ENCODE assay signal across 12 cellular contexts in genomic region chr1:171754381-171754705, GRCh38. TPM values are rescaled to one million over a fixed set of nuclear protein-coding genes. Genes with fewer than 3 reads are reported as not detected.
DNase-seq lines count a peak whose midpoint lies in the region; ATAC-seq and TF ChIP-seq lines count a peak whose summit lies in the region.
"Had no signal": no experiment of that assay in that cellular context is flagged by ENCODE, and none has a peak within 500 bp of the region (broad histone marks: within the 10 kb centered on the region; RNA-seq: fewer than 3 reads in every experiment).

No MANE protein-coding gene starts in this region.

- H3K9me3 ChIP-seq in smooth muscle cell (replicated peaks; ENCODE audit: low read depth), result no peaks in the 10 kb centered on the region

- peaks cover 6% of the 10 kb centered on the region for H3K36me3 Mint-ChIP-seq in activated T-helper 17 cell treated with anti-CD3 and anti-CD28 coated beads, Interleukin-2, amount 50 U/mL, for 72 hours (ENCODE audit: low read depth)
- H3K36me3 Mint-ChIP-seq: stimulated activated memory B cell treated with anti-CD40 and anti-IgM and Interleukin-4, amounts not matched to agents 10 μg/mL and 1 μg/mL and 100 μg/mL, for 72 hours had no signal

- no peak overlapping the region for H3K9ac ChIP-seq in smooth muscle cell (ENCODE audit: low read depth)

- H3K27me3 ChIP-seq in smooth muscle cell (ENCODE audit: low read depth), result no peaks in the 10 kb centered on the region

- H3K4me3 ChIP-seq in HFF-Myc (replicated peaks; ENCODE audit: low read depth, low read length) (no peak overlapping the region), fibroblast of pulmonary artery (replicated peaks; ENCODE audit: low read depth, low read length) (no peak overlapping the region), smooth muscle cell (no peak overlapping the region)

- peak overlapping the region; percentile 45 for H3K27ac Mint-ChIP-seq in activated T-helper 17 cell treated with anti-CD3 and anti-CD28 coated beads, Interleukin-2, amount 50 U/mL, for 72 hours
- H3K27ac Mint-ChIP-seq: activated CD8-positive, alpha-beta memory T cell treated with anti-CD3 and anti-CD28 coated beads, Interleukin-2, amount 10 ng/mL, durations not matched to agents 7 days and 5 days; stimulated activated memory B cell treated with anti-CD40 and anti-IgM and Interleukin-4, amounts not matched to agents 10 μg/mL and 1 μg/mL and 100 μg/mL, for 72 hours; T-helper 17 cell had no signal

- H3K4me1 ChIP-seq in smooth muscle cell (ENCODE audit: low read depth), result no peaks in the 10 kb centered on the region

- no peak for TF ChIP-seq CTCF in HFF-Myc (IDR thresholded peaks at IDR 0.05; ENCODE audit: low read depth, low read length, missing control alignments)
- TF ChIP-seq CTCF in fibroblast of pulmonary artery (IDR thresholded peaks at IDR 0.05; ENCODE audit: low read length, missing control alignments), result no peak
- TF ChIP-seq CTCF in smooth muscle cell (IDR thresholded peaks at IDR 0.05; ENCODE audit: borderline replicate concordance, insufficient read depth, poor library complexity, severe bottlenecking), result no peak

- H3K4me2 ChIP-seq in smooth muscle cell, result no peak overlapping the region

- peak; percentile 41 for ATAC-seq in activated T-helper 17 cell treated with anti-CD3 and anti-CD28 coated beads, Interleukin-2, amount 50 U/mL, for 72 hours (replicated peaks)
- no peak for ATAC-seq in left colon
- ATAC-seq: activated CD8-positive, alpha-beta memory T cell treated with anti-CD3 and anti-CD28 coated beads, Interleukin-2, amount 10 ng/mL, durations not matched to agents 7 days and 5 days; stimulated activated memory B cell treated with anti-CD40 and anti-IgM and Interleukin-4, amounts not matched to agents 10 μg/mL and 1 μg/mL and 100 μg/mL, for 72 hours; T-helper 17 cell had no signal

- peaks cover 10% of the 10 kb centered on the region for H3K27me3 Mint-ChIP-seq in activated T-helper 17 cell treated with anti-CD3 and anti-CD28 coated beads, Interleukin-2, amount 50 U/mL, for 72 hours

- no peak overlapping the region for H3K27ac ChIP-seq in smooth muscle cell (ENCODE audit: low read depth)

- intact Hi-C loops in left colon (cut with DNase I, micrococcal nuclease), result no loop called here

- H3K36me3 ChIP-seq in smooth muscle cell (ENCODE audit: low read depth), result no peaks in the 10 kb centered on the region

- no peaks in the 10 kb centered on the region for H3K79me2 ChIP-seq in smooth muscle cell (ENCODE audit: low read depth)

- no peaks in the 10 kb centered on the region for H4K20me1 ChIP-seq in smooth muscle cell (ENCODE audit: low read depth)

- peak overlapping the region; percentile 26 for H2AFZ ChIP-seq in smooth muscle cell (ENCODE audit: low read depth)

- H3K9me3 Mint-ChIP-seq in activated T-helper 17 cell treated with anti-CD3 and anti-CD28 coated beads, Interleukin-2, amount 50 U/mL, for 72 hours, result peaks cover 5% of the 10 kb centered on the region
- H3K9me3 Mint-ChIP-seq: stimulated activated memory B cell treated with anti-CD40 and anti-IgM and Interleukin-4, amounts not matched to agents 10 μg/mL and 1 μg/mL and 100 μg/mL, for 72 hours had no signal

- H3F3A ChIP-seq in smooth muscle cell (ENCODE audit: low read depth), result no peaks in the 10 kb centered on the region

- 76% methylated on average over 4 of the region's 4 CpGs for WGBS in smooth muscle cell (ENCODE audit: low lambda C conversion rate)

- peaks cover 7% of the 10 kb centered on the region for H3K4me1 Mint-ChIP-seq in activated T-helper 17 cell treated with anti-CD3 and anti-CD28 coated beads, Interleukin-2, amount 50 U/mL, for 72 hours
- H3K4me1 Mint-ChIP-seq: stimulated activated memory B cell treated with anti-CD40 and anti-IgM and Interleukin-4, amounts not matched to agents 10 μg/mL and 1 μg/mL and 100 μg/mL, for 72 hours; T-helper 17 cell had no signal

- DNase-seq in HFF-Myc (ENCODE audit: extremely low read depth, low read depth) (peak; percentile 77), fibroblast of pulmonary artery (ENCODE audit: low read depth) (peak; percentile 43), smooth muscle cell (lab: John Stamatoyannopoulos, UW; ENCODE audit: unreplicated experiment) (no peak), NCI-H146 (lab: John Stamatoyannopoulos, UW) (no peak), left colon (no peak)
- no peak for DNase-seq in stimulated activated CD4-positive, alpha-beta T cell treated with anti-CD3 and anti-CD28 coated beads, Interleukin-12 subunit alpha, Interleukin-12 subunit beta, amount 100 ng/mL, for 4 hours
- DNase-seq: activated CD8-positive, alpha-beta memory T cell treated with anti-CD3 and anti-CD28 coated beads, Interleukin-2, amount 10 ng/mL, durations not matched to agents 7 days and 5 days; left cardiac atrium; NCI-H1436 treated with DMSO at 0.1 percent for 48 hours; T-helper 17 cell had no signal

- peak overlapping the region; percentile 11 for H3K4me3 Mint-ChIP-seq in activated T-helper 17 cell treated with anti-CD3 and anti-CD28 coated beads, Interleukin-2, amount 50 U/mL, for 72 hours
- H3K4me3 Mint-ChIP-seq: activated CD8-positive, alpha-beta memory T cell treated with anti-CD3 and anti-CD28 coated beads, Interleukin-2, amount 10 ng/mL, durations not matched to agents 7 days and 5 days; stimulated activated memory B cell treated with anti-CD40 and anti-IgM and Interleukin-4, amounts not matched to agents 10 μg/mL and 1 μg/mL and 100 μg/mL, for 72 hours; T-helper 17 cell had no signal

RNA-seq across cellular contexts. Expression of gene VAMP4, which starts 12.5 kb away (rescaled TPM):
- 10 to 100 TPM; 14.4 to 16.3 TPM for total RNA-seq in activated T-helper 17 cell treated with anti-CD3 and anti-CD28 coated beads, Interleukin-2, amount 50 U/mL, for 72 hours
- 15.2 and 27.4 TPM in 2 replicates for total RNA-seq in smooth muscle cell
- polyA plus RNA-seq in smooth muscle cell, result 14.8 and 17.4 TPM in 2 replicates
- 10 to 100 TPM in 1 of 2 donors, 1 to 10 TPM in 1; 8.8 to 10.1 TPM for total RNA-seq in left colon

RNA-seq across cellular contexts. Expression of gene METTL13, which starts 27.1 kb away (rescaled TPM):
- 10 to 100 TPM; 77.7 to 83.1 TPM for total RNA-seq in activated T-helper 17 cell treated with anti-CD3 and anti-CD28 coated beads, Interleukin-2, amount 50 U/mL, for 72 hours
- total RNA-seq in smooth muscle cell, result 18.3 and 19.2 TPM in 2 replicates
- polyA plus RNA-seq in smooth muscle cell, result 17.5 and 19.5 TPM in 2 replicates
- 10 to 100 TPM; 22.1 to 24.8 TPM for total RNA-seq in left colon

Comparison
In these comparisons a context has a peak if more than half of its experiments do, and no peak if none do; other contexts are left out.
1. DNase-seq: peak in HFF-Myc (single experiment) and fibroblast of pulmonary artery (single experiment); none in smooth muscle cell (single experiment), NCI-H146 (single experiment), left colon (0 of 2) and stimulated activated CD4-positive, alpha-beta T cell treated with anti-CD3 and anti-CD28 coated beads, Interleukin-12 subunit alpha, Interleukin-12 subunit beta, amount 100 ng/mL, for 4 hours (single experiment).